Comparison of ENCODE assay signal across 9 cellular contexts in the genomic region with DNA sequence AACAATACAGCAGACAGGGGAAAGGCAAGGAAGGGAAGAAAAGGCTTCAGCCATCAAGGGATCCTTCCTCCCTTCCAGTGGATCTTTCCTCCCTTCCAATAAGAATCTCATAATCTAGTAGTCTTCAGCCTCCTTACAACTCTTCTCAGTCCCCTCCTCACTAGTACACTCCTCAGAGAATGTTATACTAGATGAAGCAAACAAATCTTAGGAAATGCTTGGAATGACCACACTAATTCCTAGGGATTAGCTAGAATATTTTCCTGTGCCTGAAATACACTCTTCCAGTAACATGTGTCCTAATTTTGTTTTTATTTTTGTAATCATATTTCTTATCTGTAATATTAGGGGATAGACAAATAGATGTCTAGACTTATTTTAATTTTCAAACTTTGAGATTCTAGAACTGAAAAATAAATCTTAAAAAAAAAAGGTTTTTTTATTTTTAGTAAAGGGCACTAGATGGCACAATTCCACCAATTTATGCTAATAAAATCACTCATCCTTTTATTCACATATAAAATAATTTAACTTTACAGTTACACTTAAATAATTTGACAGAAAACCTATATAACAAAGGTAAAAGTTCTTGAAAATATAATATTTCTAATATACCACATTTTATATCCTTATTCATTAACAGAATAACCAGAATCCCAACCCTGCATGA. TPM values are rescaled to one million over a fixed set of nuclear protein-coding genes. Genes with fewer than 3 reads are reported as not detected.
A peak's percentile ranks its signal among the peaks of the same experiment; 100 is the strongest.
DNase-seq lines count a peak whose midpoint lies in the region; ATAC-seq and TF ChIP-seq lines count a peak whose summit lies in the region.
"Had no signal": no experiment of that assay in that cellular context is flagged by ENCODE, and none has a peak within 500 bp of the region (broad histone marks: within the 10 kb centered on the region; RNA-seq: fewer than 3 reads in every experiment).

No MANE protein-coding gene starts in this region.

- H3K27ac ChIP-seq in CD4-positive, alpha-beta T cell (ENCODE audit: low read depth, low read length), result no peak overlapping the region
- H3K27ac ChIP-seq in mammary epithelial cell (ENCODE audit: insufficient read depth, low read depth, low read length), result no peak overlapping the region
- no peak overlapping the region for H3K27ac ChIP-seq in vagina

- H4K20me1 ChIP-seq in mammary epithelial cell (ENCODE audit: insufficient read depth, low read length), result no peaks in the 10 kb centered on the region

- no peak overlapping the region for H3K9ac ChIP-seq in mammary epithelial cell (ENCODE audit: insufficient read depth, low read length)

- H3K4me3 Mint-ChIP-seq in CD4-positive, alpha-beta T cell, result no peak overlapping the region
- no peak overlapping the region for H3K4me3 Mint-ChIP-seq in mesothelial cell of epicardium

- H3K79me2 ChIP-seq in mammary epithelial cell (ENCODE audit: insufficient read depth, low read length), result no peaks in the 10 kb centered on the region

- H3K36me3 ChIP-seq in mammary epithelial cell (ENCODE audit: insufficient read depth, low read length) (no peaks in the 10 kb centered on the region), BE2C (no peaks in the 10 kb centered on the region), vagina (no peaks in the 10 kb centered on the region)

- no TSS peak for BruUV-seq in mammary epithelial cell (replicated peaks; lab: Mats Ljungman, UMichigan)

- intact Hi-C loops in CD4-positive, alpha-beta T cell (cut with DNase I, micrococcal nuclease), result loop anchor here (2.0 to 10.0 kb wide), 4 partner anchors 677 to 1255 kb away; no protein-coding TSS in a partner anchor
- intact Hi-C loops in mammary epithelial cell (cut with micrococcal nuclease), result loop anchor here (2.0 to 10.0 kb wide), 6 partner anchors 317 to 1312 kb away; partner anchors contain the start of gene METAP1
- intact Hi-C loops in vagina (cut with DNase I), result no loop called here

- peak; percentile 60 for TF ChIP-seq CTCF in CD4-positive, alpha-beta T cell (IDR thresholded peaks at IDR 0.05)
- TF ChIP-seq CTCF in LNCaP clone FGC (IDR thresholded peaks at IDR 0.05; ENCODE audit: control insufficient read depth, extremely low read depth, insufficient read depth), result peak; percentile 20; the same call in 1 of the 2 replicates
- TF ChIP-seq CTCF in mammary epithelial cell (conservative IDR thresholded peaks at IDR 0.05 in 1 of 2, IDR thresholded peaks at IDR 0.05 in 1 of 2; ENCODE audit: extremely low read depth in 1 of 2, insufficient read depth in 1 of 2, low read depth in 1 of 2, low read length in 2 of 2), result peak in 1 of 2 donors; percentile 14
- peak; percentile 29 for TF ChIP-seq CTCF in mesothelial cell of epicardium (IDR thresholded peaks at IDR 0.05; ENCODE audit: unreplicated experiment)
- TF ChIP-seq CTCF in BE2C (IDR thresholded peaks at IDR 0.05; ENCODE audit: low read depth, low read length), result no peak; the same call in 1 of the 2 replicates
- TF ChIP-seq CTCF in vagina (IDR thresholded peaks at IDR 0.05), result no peak

- H3K4me1 ChIP-seq in mammary epithelial cell (ENCODE audit: insufficient read depth, low read length) (no peaks in the 10 kb centered on the region), BE2C (no peaks in the 10 kb centered on the region), vagina (no peaks in the 10 kb centered on the region)

- no peak overlapping the region for H3K27ac Mint-ChIP-seq in CD4-positive, alpha-beta T cell
- H3K27ac Mint-ChIP-seq in mesothelial cell of epicardium, result no peak overlapping the region

- in situ Hi-C loops in mammary epithelial cell (cut with MboI; ENCODE audit: low sequenced_read_pairs in 2 of 2), result loop anchor here (25.0 kb wide), 3 partner anchors 112 to 512 kb away; partner anchors contain the start of genes RAP1GDS1 (in 1 of the 2) and TSPAN5 (in 1 of the 2)

- no peaks in the 10 kb centered on the region for H3K27me3 Mint-ChIP-seq in CD4-positive, alpha-beta T cell
- no peaks in the 10 kb centered on the region for H3K27me3 Mint-ChIP-seq in mesothelial cell of epicardium (ENCODE audit: low read depth)
- H3K27me3 Mint-ChIP-seq: memory B cell had no signal

- DNase-seq in CD4-positive, alpha-beta T cell, result no peak
- DNase-seq in LNCaP clone FGC (ENCODE audit: low read depth) (no peak), mammary epithelial cell (no peak), mesothelial cell of epicardium (ENCODE audit: low spot score in 2 of 2, unreplicated experiment in 2 of 2) (no peak), A172 (ENCODE audit: low spot score) (no peak), BE2C (no peak), T-helper 1 cell (no peak), vagina (ENCODE audit: extremely low spot score in 2 of 2) (no peak)

- peaks cover 5% of the 10 kb centered on the region for H3K4me1 Mint-ChIP-seq in CD4-positive, alpha-beta T cell (ENCODE audit: low read depth)
- H3K4me1 Mint-ChIP-seq in mesothelial cell of epicardium, result peaks cover 7% of the 10 kb centered on the region

- no peak for TF ChIP-seq POLR2A in vagina (IDR thresholded peaks at IDR 0.05)

- H3K9me3 ChIP-seq in CD4-positive, alpha-beta T cell (ENCODE audit: control insufficient read depth, low read length), result no peaks in the 10 kb centered on the region
- no peaks in the 10 kb centered on the region for H3K9me3 ChIP-seq in mammary epithelial cell (replicated peaks; ENCODE audit: insufficient read depth, low read length)
- no peaks in the 10 kb centered on the region for H3K9me3 ChIP-seq in BE2C
- H3K9me3 ChIP-seq in vagina, result no peaks in the 10 kb centered on the region

- no peak for ATAC-seq in CD4-positive, alpha-beta T cell (ENCODE audit: poor library complexity)

- H3K4me2 ChIP-seq in mammary epithelial cell (ENCODE audit: insufficient read depth, low read depth, low read length), result no peak overlapping the region

- no peaks in the 10 kb centered on the region for H3K9me3 Mint-ChIP-seq in CD4-positive, alpha-beta T cell
- H3K9me3 Mint-ChIP-seq in mesothelial cell of epicardium, result no peaks in the 10 kb centered on the region
- H3K9me3 Mint-ChIP-seq: memory B cell had no signal

- peak overlapping the region; percentile 53 for H2AFZ ChIP-seq in mammary epithelial cell (ENCODE audit: low read depth, low read length)

- CTCF ChIA-PET in CD4-positive, alpha-beta T cell (lab: Charles Lee), result interaction anchor here (1.0 to 1.1 kb wide), 2 partner anchors 844 to 845 kb away, joined by 3 to 4 read pairs; partner anchors contain the start of gene METAP1
- CTCF ChIA-PET in mammary epithelial cell (lab: Charles Lee; ENCODE audit: low non-redundant PET), result interaction anchor here (0.6 to 0.7 kb wide), 2 partner anchors 325 to 906 kb away, joined by 3 to 4 read pairs; no protein-coding TSS in a partner anchor

- no peaks in the 10 kb centered on the region for H3K36me3 Mint-ChIP-seq in CD4-positive, alpha-beta T cell (ENCODE audit: low read depth)
- no peaks in the 10 kb centered on the region for H3K36me3 Mint-ChIP-seq in mesothelial cell of epicardium
- H3K36me3 Mint-ChIP-seq: memory B cell had no signal

- H3K27me3 ChIP-seq in CD4-positive, alpha-beta T cell (ENCODE audit: control insufficient read depth, insufficient read depth, low read length), result no peaks in the 10 kb centered on the region
- no peaks in the 10 kb centered on the region for H3K27me3 ChIP-seq in mammary epithelial cell (ENCODE audit: insufficient read depth, low read length)
- H3K27me3 ChIP-seq in BE2C, result no peaks in the 10 kb centered on the region; the same call in 1 of the 2 replicates
- no peaks in the 10 kb centered on the region for H3K27me3 ChIP-seq in vagina

- dilution Hi-C loops in mammary epithelial cell (cut with HindIII; ENCODE audit: low sequenced_read_pairs), result no loop called here

- no peak overlapping the region for H3K4me3 ChIP-seq in LNCaP clone FGC (ENCODE audit: low read depth, low read length)
- no peak overlapping the region for H3K4me3 ChIP-seq in mammary epithelial cell (replicated peaks in 1 of 3; ENCODE audit: insufficient read depth in 1 of 3, low read depth in 2 of 3, low read length in 3 of 3)
- H3K4me3 ChIP-seq in BE2C (ENCODE audit: low read depth, low read length), result no peak overlapping the region
- H3K4me3 ChIP-seq in vagina, result no peak overlapping the region

- POLR2A ChIA-PET in CD4-positive, alpha-beta T cell (lab: Charles Lee), result interaction anchor here (1.0 to 1.4 kb wide), 2 partner anchors 111 to 906 kb away, joined by 3 to 6 read pairs; partner anchors contain the start of gene RAP1GDS1

RNA-seq across cellular contexts. Expression of gene STPG2, which starts 7.0 kb away (rescaled TPM):
- under 1 TPM; 0.22 to 0.28 TPM for total RNA-seq in CD4-positive, alpha-beta T cell
- total RNA-seq in mammary epithelial cell, result under 1 TPM; 0.17 to 0.28 TPM
- 0.03 TPM for polyA plus RNA-seq in mammary epithelial cell
- not detected for polyA minus RNA-seq in mammary epithelial cell
- 0.85 to 0.97 TPM (median 0.88 TPM) in 3 replicates for total RNA-seq in mesothelial cell of epicardium
- total RNA-seq in A172 (2014; rRNA removed; shearing (Covaris generic)), result 0.19 TPM in 1 of 2 replicates, not detected in the other
- not detected for polyA plus RNA-seq in BE2C (2012; ENCODE audit: insufficient read depth, insufficient read length, low read depth)
- not detected for total RNA-seq in vagina

Comparison
In these comparisons a context has a peak if more than half of its experiments do, and no peak if none do; other contexts are left out.
1. CTCF ChIP-seq: peak in CD4-positive, alpha-beta T cell (single experiment), LNCaP clone FGC (single experiment) and mesothelial cell of epicardium (single experiment); none in BE2C (single experiment) and vagina (0 of 3).